In genomic region chr20:49916146-49917002, GRCh38 we compare ENCODE assay signal across 7 cellular contexts. TPM values are rescaled to one million over a fixed set of nuclear protein-coding genes. Genes with fewer than 3 reads are reported as not detected.
DNase-seq lines count a peak whose midpoint lies in the region; ATAC-seq, FAIRE-seq and TF ChIP-seq lines count a peak whose summit lies in the region.

No MANE protein-coding gene starts in this region.

- no peaks in the 10 kb centered on the region for H3K9me3 Mint-ChIP-seq in activated naive CD4-positive, alpha-beta T cell treated with anti-CD3 and anti-CD28 coated beads, Interleukin-2, amount 50 U/mL, for 72 hours

- TF ChIP-seq POLR2A in GM12891 (IDR thresholded peaks at IDR 0.05; ENCODE audit: low read depth, low read length): no peak

- no peak for FAIRE-seq in GM12891 (lab: Jason Lieb, UNC)

- peak; percentile 64 for DNase-seq in GM06990 (ENCODE audit: extremely low read depth, insufficient read length)
- DNase-seq in NAMALWA (ENCODE audit: low spot score): peak; percentile 30
- DNase-seq in activated naive CD4-positive, alpha-beta T cell treated with anti-CD3 and anti-CD28 coated beads, Interleukin-2, amount 50 U/mL, for 72 hours (ENCODE audit: low spot score in 2 of 2): no peak
- DNase-seq in GDM1 (lab: John Stamatoyannopoulos, UW): no peak
- no peak for DNase-seq in GM12891 (ENCODE audit: insufficient read length, low spot score)

- peaks cover 2% of the 10 kb centered on the region; the same call in 1 of the 2 replicates for H3K36me3 ChIP-seq in GM06990 (ENCODE audit: control insufficient read depth, insufficient read depth, low read length)

- ATAC-seq in activated naive CD4-positive, alpha-beta T cell treated with anti-CD3 and anti-CD28 coated beads, Interleukin-2, amount 50 U/mL, for 72 hours: peak in 1 of 2 donors; percentile 34

- H3K36me3 Mint-ChIP-seq in activated naive CD4-positive, alpha-beta T cell treated with anti-CD3 and anti-CD28 coated beads, Interleukin-2, amount 50 U/mL, for 72 hours: no peaks in the 10 kb centered on the region

- no peaks in the 10 kb centered on the region for H3K27me3 ChIP-seq in GM06990 (replicated peaks; ENCODE audit: control insufficient read depth, insufficient read depth, low read length)

- H3K27ac Mint-ChIP-seq in activated naive CD4-positive, alpha-beta T cell treated with anti-CD3 and anti-CD28 coated beads, Interleukin-2, amount 50 U/mL, for 72 hours: peak overlapping the region; percentile 99 to 100

- no peak for TF ChIP-seq CTCF in GM06990 (IDR thresholded peaks at IDR 0.05; ENCODE audit: insufficient read depth, low read length, poor library complexity, severe bottlenecking)

- H3K4me3 ChIP-seq in GM06990 (replicated peaks; ENCODE audit: low read depth, low read length): peak overlapping the region; percentile 71
- H3K4me3 ChIP-seq in iPS-11a (ENCODE audit: low read depth, low read length): peak overlapping the region; percentile 100
- H3K4me3 ChIP-seq in skin epidermis: peak overlapping the region; percentile 75 to 100 (median 93)

- peak overlapping the region in 20 of 21 experiments; percentile 92 to 100 (median 99) for H3K27ac ChIP-seq in skin epidermis

TF ChIP-seq in GM12891, 5 proteins besides CTCF, POLR2A, EP300 and RAD21:
- TF ChIP-seq SPI1 (IDR thresholded peaks at IDR 0.05; ENCODE audit: low read depth, low read length): no peak

RNA-seq across cellular contexts. Expression of gene SPATA2, which starts 1.0 kb away (rescaled TPM):
- total RNA-seq in activated naive CD4-positive, alpha-beta T cell treated with anti-CD3 and anti-CD28 coated beads, Interleukin-2, amount 50 U/mL, for 72 hours: 1 to 10 TPM; 7.2 to 7.9 TPM
- polyA plus RNA-seq in GM12891 (2012; ENCODE audit: low read depth, missing spikeins): 5.6 TPM

RNA-seq across cellular contexts. Expression of gene RNF114, which starts 19.8 kb away (rescaled TPM):
- 10 to 100 TPM; 60.9 to 66.0 TPM for total RNA-seq in activated naive CD4-positive, alpha-beta T cell treated with anti-CD3 and anti-CD28 coated beads, Interleukin-2, amount 50 U/mL, for 72 hours
- 44.1 TPM for polyA plus RNA-seq in GM12891 (2012; ENCODE audit: low read depth, missing spikeins)

Comparison
In these comparisons a context has a peak if more than half of its experiments do, and no peak if none do; other contexts are left out.
1. DNase-seq: peak in GM06990 (single experiment) and NAMALWA (single experiment); none in activated naive CD4-positive, alpha-beta T cell treated with anti-CD3 and anti-CD28 coated beads, Interleukin-2, amount 50 U/mL, for 72 hours (0 of 2), GDM1 (single experiment) and GM12891 (single experiment).
2. Peak in every context shown above with its lines, with median percentiles within 50 percentile points of each other: H3K4me3 ChIP-seq.